Comparison of ENCODE assay signal across 10 cellular contexts in the genomic region with DNA sequence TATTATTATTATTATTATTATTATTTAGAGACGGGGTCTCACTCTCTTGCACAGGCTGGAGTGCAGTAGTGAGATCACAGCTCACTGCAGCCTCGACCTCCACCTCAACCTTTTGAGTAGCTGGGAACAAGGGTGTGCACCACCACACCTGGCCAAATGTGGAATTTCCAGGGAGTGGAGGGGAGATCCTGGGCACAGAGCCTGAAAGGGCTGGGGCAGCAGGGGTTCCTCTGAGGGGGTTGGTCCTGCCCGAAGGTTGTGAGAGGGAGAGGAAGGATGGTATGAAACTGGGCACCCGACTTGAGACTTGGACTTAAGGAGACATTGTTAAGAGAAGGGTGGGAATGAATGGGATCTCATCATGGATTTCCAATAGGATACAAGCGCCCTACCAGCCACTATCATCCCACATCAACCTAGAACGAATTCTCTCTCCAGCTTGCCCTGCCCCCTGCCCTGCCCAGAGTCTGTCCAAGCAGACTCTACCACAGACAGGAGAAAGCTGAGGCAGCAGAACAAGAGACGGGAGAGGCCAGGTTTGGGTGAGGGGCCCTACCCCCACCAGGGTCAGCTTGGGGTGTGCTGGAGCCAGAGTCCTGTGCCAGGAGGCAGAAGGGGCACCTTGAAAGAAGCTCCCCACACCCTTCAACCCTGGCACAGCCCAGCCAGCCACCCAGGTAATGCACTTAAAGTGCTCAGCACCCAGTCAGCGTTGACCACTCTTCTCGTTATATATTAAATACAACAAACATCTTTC. TPM values are rescaled to one million over a fixed set of nuclear protein-coding genes. Genes with fewer than 3 reads are reported as not detected.
DNase-seq lines count a peak whose midpoint lies in the region; FAIRE-seq and TF ChIP-seq lines count a peak whose summit lies in the region.
"Had no signal": no experiment of that assay in that cellular context is flagged by ENCODE, and none has a peak within 500 bp of the region (broad histone marks: within the 10 kb centered on the region; RNA-seq: fewer than 3 reads in every experiment).

No MANE protein-coding gene starts in this region.

- H3K27me3 ChIP-seq in ACC112 (ENCODE audit: insufficient read depth, low read length) (no peaks in the 10 kb centered on the region), OCI-LY3 (ENCODE audit: low read depth, low read length) (no peaks in the 10 kb centered on the region), H1 (replicated peaks in 1 of 4; ENCODE audit: control insufficient read depth in 3 of 4, extremely low read depth in 1 of 4, insufficient read depth in 3 of 4, low read length in 3 of 4) (peaks cover 4 to 26% (median 14%) of the 10 kb centered on the region in 4 experiments), osteoblast (ENCODE audit: insufficient read depth, low read length) (no peaks in the 10 kb centered on the region)
- H3K27me3 ChIP-seq: colonic mucosa, testis had no signal

- H3K56ac ChIP-seq in H1 (replicated peaks; ENCODE audit: insufficient read length, low read depth, low read length), result no peak overlapping the region

- H4K8ac ChIP-seq in H1 (ENCODE audit: extremely low read depth, insufficient read depth, low read length), result no peak overlapping the region

- H4K5ac ChIP-seq in H1 (ENCODE audit: insufficient read length, low read depth, low read length), result no peak overlapping the region

- WGBS in H1 (ENCODE audit: extremely low coverage in 1 of 2, insufficient coverage in 1 of 2, insufficient read length in 1 of 2, insufficient replicate concordance in 2 of 2, low coverage in 1 of 2, low lambda C conversion rate in 2 of 2, missing lambda C conversion rate in 1 of 2), 2 experiments, result 86% methylated on average over 9 of the region's 9 CpGs; no CpG with 5 or more reads in 1 of the 2 experiments

- 0 out of 2 replicates have a peak, but pooled peaks cover 2% of the 10 kb centered on the region for H3K79me1 ChIP-seq in H1 (ENCODE audit: low read depth, low read length)

- FAIRE-seq in H1 (lab: Jason Lieb, UNC), result no peak

- no peak for TF ChIP-seq RAD21 in H1 (IDR thresholded peaks at IDR 0.05 in 1 of 2, conservative IDR thresholded peaks at IDR 0.05 in 1 of 2; ENCODE audit: low read depth in 2 of 2, low read length in 2 of 2)

- no peak overlapping the region for H3K23ac ChIP-seq in H1 (ENCODE audit: insufficient read length)

- H3K27ac ChIP-seq in ACC112 (ENCODE audit: low read depth, low read length), result peak overlapping the region; percentile 63; the same call in 1 of the 2 replicates
- H3K27ac ChIP-seq in OCI-LY3 (ENCODE audit: low read length), result no peak overlapping the region
- no peak overlapping the region for H3K27ac ChIP-seq in H1 (ENCODE audit: low read depth, low read length)
- no peak overlapping the region for H3K27ac ChIP-seq in osteoblast (ENCODE audit: low read depth, low read length)
- H3K27ac ChIP-seq: colonic mucosa had no signal

- no peak overlapping the region for H2BK5ac ChIP-seq in H1 (ENCODE audit: low read depth, low read length)

- no peaks in the 10 kb centered on the region for H3K9me3 ChIP-seq in OCI-LY3 (ENCODE audit: insufficient read depth, low read length)
- H3K9me3 ChIP-seq in H1 (ENCODE audit: insufficient read depth in 2 of 2, low read depth in 1 of 2, low read length in 1 of 2), result no peaks in the 10 kb centered on the region
- H3K9me3 ChIP-seq in osteoblast (ENCODE audit: low read depth, low read length), result no peaks in the 10 kb centered on the region
- H3K9me3 ChIP-seq: colonic mucosa, testis had no signal

- no peak overlapping the region for H3K4ac ChIP-seq in H1 (replicated peaks; ENCODE audit: insufficient read length, low read depth, low read length)

- TF ChIP-seq EP300 in H1 (IDR thresholded peaks at IDR 0.05; ENCODE audit: borderline replicate concordance in 1 of 2, low read depth in 2 of 2, low read length in 2 of 2), result no peak

- no peak overlapping the region for H2AFZ ChIP-seq in ACC112 (ENCODE audit: low read length, unreplicated experiment)
- no peak overlapping the region for H2AFZ ChIP-seq in OCI-LY3 (ENCODE audit: low read depth, low read length)
- H2AFZ ChIP-seq in H1 (ENCODE audit: low read length), result no peak overlapping the region
- no peak overlapping the region for H2AFZ ChIP-seq in osteoblast (ENCODE audit: low read length)

- no peak overlapping the region for H2BK120ac ChIP-seq in H1 (replicated peaks; ENCODE audit: low read depth, low read length)

- H3K79me2 ChIP-seq in ACC112 (ENCODE audit: control insufficient read depth, insufficient read depth, low read length, unreplicated experiment), result peaks cover 32% of the 10 kb centered on the region
- peaks cover 25% of the 10 kb centered on the region for H3K79me2 ChIP-seq in OCI-LY3 (ENCODE audit: low read length)
- H3K79me2 ChIP-seq in H1 (ENCODE audit: control insufficient read depth in 1 of 2, insufficient read depth in 2 of 2, low read length in 2 of 2), result peaks cover 11 to 21% of the 10 kb centered on the region in 2 experiments
- peaks cover 28% of the 10 kb centered on the region for H3K79me2 ChIP-seq in osteoblast (ENCODE audit: insufficient read depth, low read length)

- TF ChIP-seq POLR2A in H1 (IDR thresholded peaks at IDR 0.05; ENCODE audit: control extremely low read depth in 1 of 2, low read depth in 2 of 2, low read length in 2 of 2), result no peak

- no peak overlapping the region for H2BK20ac ChIP-seq in H1 (ENCODE audit: low read length)

- DNase-seq in H1 (ENCODE audit: low read depth in 1 of 2, low spot score in 2 of 2), result no peak
- peak; percentile 85 for DNase-seq in osteoblast (ENCODE audit: insufficient read length, low spot score, missing footprints)
- no peak for DNase-seq in MV-4-11 (lab: John Stamatoyannopoulos, UW)
- no peak for DNase-seq in RKO (ENCODE audit: low spot score)
- DNase-seq in GDM1 (lab: John Stamatoyannopoulos, UW), result no peak
- DNase-seq in GM13976 (ENCODE audit: low spot score), result no peak

- H3K36me3 ChIP-seq in ACC112 (ENCODE audit: insufficient read depth, low read length), result no peaks in the 10 kb centered on the region
- H3K36me3 ChIP-seq in OCI-LY3 (replicated peaks; ENCODE audit: low read depth, low read length), result no peaks in the 10 kb centered on the region
- H3K36me3 ChIP-seq in H1 (ENCODE audit: control insufficient read depth in 2 of 4, insufficient read depth in 4 of 4, low read length in 3 of 4), result no peaks in the 10 kb centered on the region
- no peaks in the 10 kb centered on the region for H3K36me3 ChIP-seq in osteoblast (ENCODE audit: insufficient read depth, low read length)
- H3K36me3 ChIP-seq: colonic mucosa had no signal

- H3K9ac ChIP-seq in OCI-LY3 (ENCODE audit: low read length) (no peak overlapping the region), H1 (replicated peaks in 1 of 4; ENCODE audit: extremely low read depth in 1 of 4, low read depth in 3 of 4, low read length in 3 of 4) (no peak overlapping the region)

- H4K91ac ChIP-seq in H1 (replicated peaks; ENCODE audit: insufficient read length, low read length), result no peak overlapping the region

- CTCF ChIA-PET in H1 (lab: Charles Lee; ENCODE audit: partially characterized antibody), result interaction anchor here (0.6 to 3.7 kb wide), 30 partner anchors 8 to 256 kb away, joined by 3 to 23 read pairs (median 4); no protein-coding TSS in a partner anchor

- POLR2A ChIA-PET in H1 (lab: Charles Lee; ENCODE audit: partially characterized antibody), result interaction anchor here (0.8 to 2.1 kb wide), 5 partner anchors 9 to 191 kb away, joined by 3 to 5 read pairs (median 3); no protein-coding TSS in a partner anchor

- H3K4me3 ChIP-seq in ACC112 (ENCODE audit: low read depth, low read length) (peak overlapping the region; percentile 13), OCI-LY3 (ENCODE audit: low read length) (no peak overlapping the region), H1 (ENCODE audit: extremely low read depth in 1 of 4, insufficient read depth in 2 of 4, low read depth in 3 of 4, low read length in 4 of 4) (no peak overlapping the region), osteoblast (ENCODE audit: insufficient read depth, low read length) (no peak overlapping the region)
- H3K4me3 ChIP-seq: colonic mucosa, testis had no signal

- no peak overlapping the region; the same call in 1 of the 2 replicates for H2AK5ac ChIP-seq in H1 (ENCODE audit: low read depth, low read length)

- H3K4me1 ChIP-seq in ACC112 (ENCODE audit: control insufficient read depth, insufficient read depth, low read length, unreplicated experiment), result peaks cover 23% of the 10 kb centered on the region
- H3K4me1 ChIP-seq in OCI-LY3 (ENCODE audit: low read length), result peaks cover 32% of the 10 kb centered on the region
- peaks cover 0 to 3% (median under 1%) of the 10 kb centered on the region in 4 experiments; a peak in 2 of 7 replicates for H3K4me1 ChIP-seq in H1 (replicated peaks in 1 of 4; ENCODE audit: control insufficient read depth in 3 of 4, insufficient read depth in 4 of 4, low read length in 3 of 4)
- H3K4me1 ChIP-seq in osteoblast (ENCODE audit: insufficient read depth, low read length), result peaks cover 22% of the 10 kb centered on the region

- H3K14ac ChIP-seq in H1 (ENCODE audit: insufficient read length), result no peak overlapping the region

- peak overlapping the region; percentile 4; the same call in 1 of the 2 replicates for H3K4me2 ChIP-seq in OCI-LY3 (ENCODE audit: low read length)
- H3K4me2 ChIP-seq in H1 (ENCODE audit: insufficient read depth in 1 of 2, low read depth in 2 of 2, low read length in 2 of 2), result no peak overlapping the region
- H3K4me2 ChIP-seq in osteoblast (ENCODE audit: insufficient read depth, low read length), result peak overlapping the region; percentile 21

- H3K18ac ChIP-seq in H1 (ENCODE audit: extremely low read depth, low read length), result no peak overlapping the region

- TF ChIP-seq CTCF in OCI-LY3 (IDR thresholded peaks at IDR 0.05; ENCODE audit: low read depth, low read length), result no peak
- no peak for TF ChIP-seq CTCF in H1 (IDR thresholded peaks at IDR 0.05; ENCODE audit: control extremely low read depth in 1 of 3, insufficient read depth in 1 of 3, low read depth in 1 of 3, low read length in 3 of 3)
- no peak for TF ChIP-seq CTCF in osteoblast (IDR thresholded peaks at IDR 0.05; ENCODE audit: extremely low read depth, low read depth, low read length)
- TF ChIP-seq CTCF in GM13976 (IDR thresholded peaks at IDR 0.05; ENCODE audit: borderline replicate concordance, control extremely low read depth, extremely low read depth, insufficient read depth, missing control alignments), result no peak

- H4K20me1 ChIP-seq in OCI-LY3 (ENCODE audit: insufficient read depth, low read length) (no peaks in the 10 kb centered on the region), H1 (replicated peaks in 1 of 2; ENCODE audit: control insufficient read depth in 1 of 2, insufficient read depth in 2 of 2, low read length in 2 of 2) (no peaks in the 10 kb centered on the region), osteoblast (ENCODE audit: insufficient read depth, low read length) (peaks cover 11% of the 10 kb centered on the region)

- H3K23me2 ChIP-seq in H1 (ENCODE audit: low read depth, low read length), result peaks cover 6% of the 10 kb centered on the region

- H2BK15ac ChIP-seq in H1 (ENCODE audit: low read length), result no peak overlapping the region

- H2BK12ac ChIP-seq in H1 (ENCODE audit: low read depth, low read length), result peak overlapping the region; percentile 23; the same call in 1 of the 2 replicates

- in situ Hi-C loops in GM13976 (cut with MboI; ENCODE audit: low sequenced_read_pairs, unreplicated experiment), result loop anchor here (5.0 to 10.0 kb wide), 2 partner anchors 187 to 355 kb away; partner anchors contain the start of gene ZNF839

RNA-seq across cellular contexts. Expression of gene DYNC1H1, which starts 2.4 kb away (rescaled TPM):
- 364 and 387 TPM in 2 replicates for total RNA-seq in H1 (2021; fragmentation: NEBNext Ultra II Directional; extraction: Animal tissue kit (Norgen Biotek cat#: 25700))
- polyA plus RNA-seq in H1 (2011; rRNA removed), result 238 and 257 TPM in 2 replicates
- 174 TPM for polyA plus RNA-seq in H1 (2011; cell fraction: cytosol; rRNA removed)
- polyA plus RNA-seq in H1 (2011; cell fraction: nucleus; rRNA removed), result 905 TPM
- 300 to 369 TPM (median 332 TPM) in 4 replicates for polyA plus RNA-seq in H1 (2012, experiment 1 of 2)
- polyA plus RNA-seq in H1 (2012, experiment 2 of 2), result 34.8 TPM
- polyA plus RNA-seq in H1 (2013, experiment 1 of 2), result 163 TPM
- 123 TPM for polyA plus RNA-seq in H1 (2013, experiment 2 of 2)
- polyA minus RNA-seq in H1 (2011; rRNA and poly(A)+ RNA removed), result 489 and 721 TPM in 2 replicates
- polyA minus RNA-seq in H1 (2011; cell fraction: cytosol; rRNA and poly(A)+ RNA removed), result 350 TPM
- 569 TPM for polyA minus RNA-seq in H1 (2011; cell fraction: nucleus; rRNA and poly(A)+ RNA removed)
- total RNA-seq in osteoblast, result 332 and 340 TPM in 2 replicates

Comparison
In these comparisons a context has a peak if more than half of its experiments do, and no peak if none do; other contexts are left out.
1. H3K4me2 ChIP-seq: peak in OCI-LY3 (single experiment) and osteoblast (single experiment); none in H1 (0 of 2).